14 cellular contexts compared by ENCODE assay signal in the genomic region with DNA sequence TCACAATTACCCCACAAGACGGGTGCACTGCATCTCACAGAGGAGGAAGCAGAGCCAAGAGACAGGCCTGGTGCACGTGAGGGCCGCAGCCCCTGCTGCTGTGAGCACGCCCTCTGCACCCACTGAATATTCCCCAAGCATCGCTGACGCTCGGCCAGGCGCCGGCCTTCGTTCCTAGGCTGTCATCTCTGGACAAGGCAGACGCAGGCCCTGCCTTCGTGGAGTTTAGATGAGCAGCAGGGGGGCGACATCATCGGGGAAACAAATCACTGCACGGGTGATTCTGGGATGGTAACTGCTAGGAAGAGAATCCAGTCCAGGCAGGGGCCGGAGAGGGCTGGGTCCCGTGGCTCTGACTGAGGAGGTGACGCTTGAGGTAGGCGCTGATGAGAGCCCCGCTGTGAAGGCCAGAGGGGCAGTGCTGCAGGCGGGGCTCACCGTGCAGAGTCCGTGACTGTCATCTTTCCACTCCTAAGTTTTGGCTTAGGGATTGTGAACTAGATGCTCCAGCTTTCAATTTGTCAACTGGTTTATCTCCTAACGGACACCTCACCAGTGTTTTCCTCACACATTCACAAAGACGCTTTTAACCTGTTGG.
"Had no signal": no experiment of that assay in that cellular context is flagged by ENCODE, and none has a peak within 500 bp of the region (broad histone marks: within the 10 kb centered on the region; RNA-seq: fewer than 3 reads in every experiment).

No MANE protein-coding gene starts in this region.

- H3K27me3 Mint-ChIP-seq: activated naive CD8-positive, alpha-beta T cell treated with anti-CD3 and anti-CD28 coated beads, Interleukin-2, amount 10 ng/mL, durations not matched to agents 7 days and 5 days had no signal

- ATAC-seq: stimulated activated naive B cell treated with anti-CD40 and anti-IgM and Interleukin-4, amounts not matched to agents 10 μg/mL and 1 μg/mL and 100 μg/mL, for 72 hours had no signal

- H3K4me3 ChIP-seq: breast epithelium, lower lobe of right lung, SJSA1 had no signal

- H3K4me1 Mint-ChIP-seq: activated naive CD8-positive, alpha-beta T cell treated with anti-CD3 and anti-CD28 coated beads, Interleukin-2, amount 10 ng/mL, durations not matched to agents 7 days and 5 days; mesothelial cell of epicardium had no signal

- H3K9me3 ChIP-seq: breast epithelium, lower lobe of right lung, SJSA1 had no signal

- H3K36me3 Mint-ChIP-seq: activated naive CD8-positive, alpha-beta T cell treated with anti-CD3 and anti-CD28 coated beads, Interleukin-2, amount 10 ng/mL, durations not matched to agents 7 days and 5 days; mesothelial cell of epicardium; stimulated activated naive B cell treated with anti-CD40 and anti-IgM and Interleukin-4, amounts not matched to agents 10 μg/mL and 1 μg/mL and 100 μg/mL, for 72 hours had no signal

- H3K9me3 Mint-ChIP-seq: activated naive CD8-positive, alpha-beta T cell treated with anti-CD3 and anti-CD28 coated beads, Interleukin-2, amount 10 ng/mL, durations not matched to agents 7 days and 5 days; mesothelial cell of epicardium; stimulated activated naive B cell treated with anti-CD40 and anti-IgM and Interleukin-4, amounts not matched to agents 10 μg/mL and 1 μg/mL and 100 μg/mL, for 72 hours had no signal

- H3K27me3 ChIP-seq: breast epithelium, SJSA1 had no signal

- DNase-seq: activated CD4-positive, alpha-beta T cell treated with anti-CD3 and anti-CD28 coated beads, Interleukin-2, amount 50 U/mL, for 1 hour; activated CD8-positive, alpha-beta memory T cell treated with anti-CD3 and anti-CD28 coated beads for 24 hours; activated naive CD4-positive, alpha-beta T cell; activated naive CD8-positive, alpha-beta T cell treated with anti-CD3 and anti-CD28 coated beads, Interleukin-2, amount 10 ng/mL, durations not matched to agents 7 days and 5 days; anterior cingulate cortex; kidney glomerular epithelial cell; lower lobe of right lung; stimulated activated CD4-positive, alpha-beta T cell treated with anti-CD3 and anti-CD28 coated beads, Interleukin-12 subunit alpha, Interleukin-12 subunit beta, amount 100 ng/mL, for 4 hours; stimulated activated naive B cell treated with anti-CD40 and anti-IgM and Interleukin-4, amounts not matched to agents 10 μg/mL and 1 μg/mL and 100 μg/mL, for 72 hours; SW 1271; trophoblast cell had no signal

- H3K4me3 Mint-ChIP-seq: activated naive CD8-positive, alpha-beta T cell treated with anti-CD3 and anti-CD28 coated beads, Interleukin-2, amount 10 ng/mL, durations not matched to agents 7 days and 5 days; mesothelial cell of epicardium; stimulated activated naive B cell treated with anti-CD40 and anti-IgM and Interleukin-4, amounts not matched to agents 10 μg/mL and 1 μg/mL and 100 μg/mL, for 72 hours had no signal

- H3K36me3 ChIP-seq: breast epithelium, lower lobe of right lung, SJSA1 had no signal

- H3K27ac Mint-ChIP-seq: activated naive CD8-positive, alpha-beta T cell treated with anti-CD3 and anti-CD28 coated beads, Interleukin-2, amount 10 ng/mL, durations not matched to agents 7 days and 5 days; mesothelial cell of epicardium; stimulated activated naive B cell treated with anti-CD40 and anti-IgM and Interleukin-4, amounts not matched to agents 10 μg/mL and 1 μg/mL and 100 μg/mL, for 72 hours had no signal

- H3K4me1 ChIP-seq: breast epithelium, lower lobe of right lung had no signal

- H3K27ac ChIP-seq: breast epithelium, lower lobe of right lung, SJSA1 had no signal
